In genomic region chr9:113842086-113842485, GRCh38 we compare ENCODE assay signal across 24 cellular contexts.
"Had no signal": no experiment of that assay in that cellular context is flagged by ENCODE, and none has a peak within 500 bp of the region (broad histone marks: within the 10 kb centered on the region; RNA-seq: fewer than 3 reads in every experiment).

No MANE protein-coding gene starts in this region.

- FAIRE-seq: colon, endothelial cell of umbilical vein, frontal cortex had no signal

- H3K27ac ChIP-seq: coronary artery, dorsolateral prefrontal cortex, esophagus muscularis mucosa, foreskin keratinocyte, gastroesophageal sphincter, heart left ventricle, hepatocyte, left lung had no signal

- H3K79me2 ChIP-seq: hepatocyte had no signal

- DNase-seq: dermis blood vessel endothelial cell; dorsolateral prefrontal cortex; effector CD4-positive, alpha-beta T cell; effector memory CD4-positive, alpha-beta T cell; foreskin keratinocyte; heart left ventricle; hypothalamus; immature natural killer cell; islet precursor cell; left cardiac atrium; left lung; left ventricle myocardium superior; mammary epithelial cell; mesendoderm; midbrain; naive thymus-derived CD4-positive, alpha-beta T cell had no signal

- H2AFZ ChIP-seq: hepatocyte had no signal

- H3K4me3 ChIP-seq: coronary artery, dorsolateral prefrontal cortex, esophagus muscularis mucosa, gastroesophageal sphincter, heart left ventricle, hepatocyte, left lung, lung had no signal

- H3K4me2 ChIP-seq: hepatocyte had no signal

- H3K4me1 ChIP-seq: esophagus muscularis mucosa, foreskin keratinocyte, gastroesophageal sphincter, heart left ventricle, left lung had no signal

- H3K27me3 ChIP-seq: dorsolateral prefrontal cortex, esophagus muscularis mucosa, gastroesophageal sphincter, heart left ventricle, hepatocyte, left lung had no signal

- ATAC-seq: foreskin keratinocyte; gastroesophageal sphincter; heart left ventricle; left cardiac atrium; left lung; left ventricle myocardium superior; naive thymus-derived CD4-positive, alpha-beta T cell had no signal

- H3K36me3 ChIP-seq: esophagus muscularis mucosa, gastroesophageal sphincter, heart left ventricle, left lung had no signal
